ENCODE assay signal across 8 cellular contexts in the genomic region with DNA sequence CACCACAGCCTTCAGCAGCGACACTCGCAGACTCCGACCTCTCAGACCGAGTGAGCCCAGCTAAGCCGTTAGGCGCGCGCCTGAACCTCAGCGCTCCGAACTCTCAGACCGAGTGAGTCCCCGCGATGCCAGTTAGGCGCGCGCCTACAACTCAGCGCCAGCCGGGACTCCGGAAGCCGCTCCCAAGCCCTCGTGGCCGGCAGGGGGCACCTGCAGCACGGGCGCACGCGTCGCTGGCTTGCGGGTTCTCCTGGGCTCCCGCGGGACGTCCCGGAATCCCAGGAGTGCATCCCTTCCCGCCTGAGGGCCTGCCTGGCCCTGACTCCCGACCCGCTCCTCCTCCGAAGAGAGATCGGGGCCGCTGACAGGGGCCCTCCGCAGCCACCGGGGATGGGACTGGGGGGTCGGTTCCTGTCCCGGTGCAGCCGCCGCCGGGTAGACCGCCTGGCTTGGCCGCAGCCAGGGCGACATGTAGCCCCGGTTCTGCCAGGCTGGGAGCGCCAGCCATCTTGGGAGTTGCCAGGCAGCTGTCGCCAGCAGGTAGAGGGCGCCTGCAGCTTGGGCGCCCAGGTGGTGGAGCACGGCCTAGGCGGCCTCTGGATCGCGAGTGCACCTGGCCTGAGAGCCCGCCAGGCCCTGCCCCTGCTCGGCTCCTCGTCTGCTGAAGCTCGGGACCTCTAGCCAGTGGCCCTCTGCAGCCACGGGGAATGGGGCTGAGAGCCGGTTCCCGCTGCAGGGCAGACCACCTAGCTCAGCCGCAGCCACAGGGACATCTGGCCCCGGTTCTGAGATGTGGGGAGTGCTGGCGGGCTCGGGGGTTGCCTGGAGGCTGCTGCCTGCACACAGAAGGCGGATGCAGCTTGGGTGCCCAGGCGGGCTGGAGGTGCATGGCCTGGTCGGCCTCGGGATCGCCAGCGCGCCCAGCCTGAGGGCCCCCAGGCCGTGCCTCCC. TPM values are rescaled to one million over a fixed set of nuclear protein-coding genes. Genes with fewer than 3 reads are reported as not detected.
DNase-seq lines count a peak whose midpoint lies in the region; ATAC-seq, FAIRE-seq and TF ChIP-seq lines count a peak whose summit lies in the region.

A gene (minus strand): TSS at position 114 of the 951 bp plus-strand sequence. CDS start 311 bp downstream, outside the sequence.

- peaks cover 13 to 37% (median 27%) of the 10 kb centered on the region in 3 donors for H3K27me3 Mint-ChIP-seq in CD14-positive monocyte (ENCODE audit: low read depth in 3 of 3)

- TF ChIP-seq CTCF in CD14-positive monocyte (IDR thresholded peaks at IDR 0.05) (peak; percentile 43), PC-9 (conservative IDR thresholded peaks at IDR 0.05) (peak; percentile 61; the same call in 1 of the 2 replicates), neural cell (IDR thresholded peaks at IDR 0.05; ENCODE audit: poor library complexity, severe bottlenecking) (peak; percentile 74)

- peak within 1 kb of the TSS; percentile 84 for H3K4me2 ChIP-seq in PC-9
- peak within 1 kb of the TSS; percentile 39 for H3K4me2 ChIP-seq in neural cell (ENCODE audit: low read length)

- no peaks in the 10 kb centered on the region for H3K36me3 ChIP-seq in PC-9 (ENCODE audit: low read depth)
- no peaks in the 10 kb centered on the region for H3K36me3 ChIP-seq in neural cell (ENCODE audit: insufficient read depth, low read length)

- H2AFZ ChIP-seq in PC-9 (peak within 1 kb of the TSS; percentile 84), neural cell (ENCODE audit: low read depth, low read length) (peak within 1 kb of the TSS; percentile 24)

- POLR2A ChIA-PET in PC-9 (lab: Charles Lee; ENCODE audit: unreplicated experiment): no interaction called here

- DNase-seq in CD14-positive monocyte (ENCODE audit: low spot score) (peak; percentile 53), HS-5 (ENCODE audit: low read depth) (peak; percentile 47), PC-9 (peak; percentile 78 to 90), frontal cortex (ENCODE audit: low spot score in 2 of 2) (peak; percentile 54 to 60), superior temporal gyrus (ENCODE audit: extremely low spot score) (peak; percentile 77)
- DNase-seq in activated effector memory CD4-positive, alpha-beta T cell treated with Interleukin-2 at 50 U/mL for 16 hours: peak; percentile 62

- H3K9me3 ChIP-seq in PC-9 (ENCODE audit: insufficient read depth, low read depth) (no peaks in the 10 kb centered on the region), neural cell (ENCODE audit: low read length) (peaks cover 11% of the 10 kb centered on the region)

- H3F3A ChIP-seq in PC-9 (ENCODE audit: insufficient read depth, low read depth) (no peaks in the 10 kb centered on the region), neural cell (ENCODE audit: insufficient read depth, low read length, poor library complexity, severe bottlenecking) (no peaks in the 10 kb centered on the region)

- H3K4me1 Mint-ChIP-seq in CD14-positive monocyte: peaks cover 30% of the 10 kb centered on the region

- intact Hi-C loops in CD14-positive monocyte (cut with micrococcal nuclease): no loop called here
- intact Hi-C loops in PC-9 (cut with micrococcal nuclease; ENCODE audit: unreplicated experiment): no loop called here

- peak within 1 kb of the TSS in 4 of 7 donors; percentile 13 to 77 (median 60) for H3K27ac Mint-ChIP-seq in CD14-positive monocyte

- FAIRE-seq in frontal cortex (lab: Jason Lieb, UNC): no peak

- H3K4me3 ChIP-seq in PC-9 (peak within 1 kb of the TSS; percentile 71), neural cell (ENCODE audit: low read length) (peak within 1 kb of the TSS; percentile 72)

- no peaks in the 10 kb centered on the region for H3K27me3 ChIP-seq in PC-9 (ENCODE audit: insufficient read depth, low read depth)
- peaks cover 60% of the 10 kb centered on the region for H3K27me3 ChIP-seq in neural cell (ENCODE audit: insufficient read depth, low read depth, low read length)

- H3K9ac ChIP-seq in neural cell (ENCODE audit: low read length): peak within 1 kb of the TSS; percentile 26

- no peak for TF ChIP-seq EP300 in neural cell (conservative IDR thresholded peaks at IDR 0.05; ENCODE audit: poor library complexity, severe bottlenecking)

- TF ChIP-seq RAD21 in neural cell (conservative IDR thresholded peaks at IDR 0.05): peak; percentile 66

- H4K20me1 ChIP-seq in PC-9 (ENCODE audit: insufficient read depth) (no peaks in the 10 kb centered on the region), neural cell (ENCODE audit: insufficient read depth) (no peaks in the 10 kb centered on the region)

- H3K9me3 Mint-ChIP-seq in CD14-positive monocyte: peaks cover 0 to 15% (median 8%) of the 10 kb centered on the region in 7 donors

- H3K36me3 Mint-ChIP-seq in CD14-positive monocyte: no peaks in the 10 kb centered on the region

- H3K27ac ChIP-seq in PC-9 (no peak within 1 kb of the TSS), neural cell (ENCODE audit: low read length) (no peak within 1 kb of the TSS)

- peak within 1 kb of the TSS; percentile 89 to 94 for H3K4me3 Mint-ChIP-seq in CD14-positive monocyte

- H3K4me1 ChIP-seq in PC-9 (replicated peaks; ENCODE audit: insufficient read depth): peaks cover 7% of the 10 kb centered on the region; the same call in 1 of the 2 replicates

- peak; percentile 66 for ATAC-seq in GM19452 (IDR thresholded peaks at IDR 0.05; ENCODE audit: unreplicated experiment)

- H3K9me2 ChIP-seq in PC-9 (ENCODE audit: insufficient read depth): no peaks in the 10 kb centered on the region
- H3K9me2 ChIP-seq in neural cell (ENCODE audit: insufficient read depth, low read length): no peaks in the 10 kb centered on the region

- H3K79me2 ChIP-seq in PC-9 (ENCODE audit: low read depth) (no peaks in the 10 kb centered on the region), neural cell (replicated peaks; ENCODE audit: insufficient read depth, low read length) (no peaks in the 10 kb centered on the region)

- CTCF ChIA-PET in PC-9 (lab: Charles Lee): no interaction called here

- no TSS peak for BruUV-seq in PC-9 (replicated peaks; lab: Mats Ljungman, UMichigan)

TF ChIP-seq in neural cell, 6 proteins besides CTCF, POLR2A, EP300 and RAD21:
- no peak for TF ChIP-seq TAF1 (IDR thresholded peaks at IDR 0.05; ENCODE audit: low read depth)
- TF ChIP-seq MXI1 (conservative IDR thresholded peaks at IDR 0.05; ENCODE audit: poor library complexity, severe bottlenecking): peak; percentile 28
- no peak for TF ChIP-seq EZH2 (IDR thresholded peaks at IDR 0.05; ENCODE audit: borderline replicate concordance, insufficient read depth, low read length, poor library complexity, severe bottlenecking)
- peak; percentile 75 for TF ChIP-seq SMC3 (conservative IDR thresholded peaks at IDR 0.05; ENCODE audit: poor library complexity)
- TF ChIP-seq, protein P1, sequence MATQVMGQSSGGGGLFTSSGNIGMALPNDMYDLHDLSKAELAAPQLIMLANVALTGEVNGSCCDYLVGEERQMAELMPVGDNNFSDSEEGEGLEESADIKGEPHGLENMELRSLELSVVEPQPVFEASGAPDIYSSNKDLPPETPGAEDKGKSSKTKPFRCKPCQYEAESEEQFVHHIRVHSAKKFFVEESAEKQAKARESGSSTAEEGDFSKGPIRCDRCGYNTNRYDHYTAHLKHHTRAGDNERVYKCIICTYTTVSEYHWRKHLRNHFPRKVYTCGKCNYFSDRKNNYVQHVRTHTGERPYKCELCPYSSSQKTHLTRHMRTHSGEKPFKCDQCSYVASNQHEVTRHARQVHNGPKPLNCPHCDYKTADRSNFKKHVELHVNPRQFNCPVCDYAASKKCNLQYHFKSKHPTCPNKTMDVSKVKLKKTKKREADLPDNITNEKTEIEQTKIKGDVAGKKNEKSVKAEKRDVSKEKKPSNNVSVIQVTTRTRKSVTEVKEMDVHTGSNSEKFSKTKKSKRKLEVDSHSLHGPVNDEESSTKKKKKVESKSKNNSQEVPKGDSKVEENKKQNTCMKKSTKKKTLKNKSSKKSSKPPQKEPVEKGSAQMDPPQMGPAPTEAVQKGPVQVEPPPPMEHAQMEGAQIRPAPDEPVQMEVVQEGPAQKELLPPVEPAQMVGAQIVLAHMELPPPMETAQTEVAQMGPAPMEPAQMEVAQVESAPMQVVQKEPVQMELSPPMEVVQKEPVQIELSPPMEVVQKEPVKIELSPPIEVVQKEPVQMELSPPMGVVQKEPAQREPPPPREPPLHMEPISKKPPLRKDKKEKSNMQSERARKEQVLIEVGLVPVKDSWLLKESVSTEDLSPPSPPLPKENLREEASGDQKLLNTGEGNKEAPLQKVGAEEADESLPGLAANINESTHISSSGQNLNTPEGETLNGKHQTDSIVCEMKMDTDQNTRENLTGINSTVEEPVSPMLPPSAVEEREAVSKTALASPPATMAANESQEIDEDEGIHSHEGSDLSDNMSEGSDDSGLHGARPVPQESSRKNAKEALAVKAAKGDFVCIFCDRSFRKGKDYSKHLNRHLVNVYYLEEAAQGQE (IDR thresholded peaks at IDR 0.05; ENCODE audit: borderline replicate concordance): no peak
- no peak for TF ChIP-seq POLR2AphosphoS5 (IDR thresholded peaks at IDR 0.05)

RNA-seq across cellular contexts. Expression of the gene that starts here (rescaled TPM):
- polyA plus RNA-seq in CD14-positive monocyte (under 1 TPM in 1 of 2 donors, not detected in 1; 0.10 TPM), neural cell (0.45 TPM in 1 of 2 replicates, not detected in the other)
- total RNA-seq in PC-9 (2021) (4.2 and 4.9 TPM in 2 replicates), frontal cortex (1.6 TPM)
- 0.23 and 0.49 TPM in 2 replicates for polyA minus RNA-seq in neural cell

Comparison
In these comparisons a context has a peak if more than half of its experiments do, and no peak if none do; other contexts are left out.
1. Peak in DNase-seq in CD14-positive monocyte; RNA of the gene not detected or under 1 TPM.